Comparison of ENCODE assay signal across 11 cellular contexts in genomic region chr10:125093199-125093841, GRCh38.
DNase-seq lines count a peak whose midpoint lies in the region; ATAC-seq and TF ChIP-seq lines count a peak whose summit lies in the region.
"Had no signal": no experiment of that assay in that cellular context is flagged by ENCODE, and none has a peak within 500 bp of the region (broad histone marks: within the 10 kb centered on the region; RNA-seq: fewer than 3 reads in every experiment).

No MANE protein-coding gene starts in this region.

- H3K4me1 Mint-ChIP-seq in HFFc6 (ENCODE audit: low read depth) = peaks cover 76% of the 10 kb centered on the region
- peaks cover 23% of the 10 kb centered on the region for H3K4me1 Mint-ChIP-seq in endodermal cell
- H3K4me1 Mint-ChIP-seq in activated naive CD8-positive, alpha-beta T cell treated with anti-CD3 and anti-CD28 coated beads, Interleukin-2, amount 50 U/mL, for 24 hours = peaks cover 5% of the 10 kb centered on the region

- CTCF ChIA-PET in HEK293T (lab: Yijun Ruan, JAX) = no interaction called here

- H3K4me3 Mint-ChIP-seq in HFFc6 = peak overlapping the region; percentile 75
- no peak overlapping the region for H3K4me3 Mint-ChIP-seq in endodermal cell
- H3K4me3 Mint-ChIP-seq in activated naive CD8-positive, alpha-beta T cell treated with anti-CD3 and anti-CD28 coated beads, Interleukin-2, amount 50 U/mL, for 24 hours = no peak overlapping the region

- ATAC-seq in lower lobe of right lung = peak; percentile 19 to 45
- no peak for ATAC-seq in activated naive CD8-positive, alpha-beta T cell treated with anti-CD3 and anti-CD28 coated beads, Interleukin-2, amount 50 U/mL, for 24 hours

- H3K27ac ChIP-seq in endodermal cell (ENCODE audit: low read depth, low read length) (no peak overlapping the region), lower lobe of right lung (peak overlapping the region; percentile 0), stomach smooth muscle (ENCODE audit: low read length) (peak overlapping the region; percentile 71)

- no peaks in the 10 kb centered on the region for H3K4me1 ChIP-seq in endodermal cell (ENCODE audit: control insufficient read depth, insufficient read depth, low read length)
- H3K4me1 ChIP-seq in lower lobe of right lung = peaks cover 50% of the 10 kb centered on the region
- peaks cover 58% of the 10 kb centered on the region for H3K4me1 ChIP-seq in stomach smooth muscle (ENCODE audit: control insufficient read depth, insufficient read depth, low read length)

- H3K27ac Mint-ChIP-seq in HFFc6 = peak overlapping the region; percentile 85
- peak overlapping the region; percentile 11 for H3K27ac Mint-ChIP-seq in endodermal cell
- no peak overlapping the region for H3K27ac Mint-ChIP-seq in activated naive CD8-positive, alpha-beta T cell treated with anti-CD3 and anti-CD28 coated beads, Interleukin-2, amount 50 U/mL, for 24 hours

- no peak overlapping the region for H3K4me3 ChIP-seq in endodermal cell (ENCODE audit: low read length)
- no peak overlapping the region for H3K4me3 ChIP-seq in lower lobe of right lung
- H3K4me3 ChIP-seq in stomach smooth muscle (ENCODE audit: low read length in 2 of 2) = peak overlapping the region in 1 of 2 donors; percentile 22

- H3K36me3 Mint-ChIP-seq in HFFc6 (ENCODE audit: low read depth) = peaks cover 27% of the 10 kb centered on the region; the same call in 1 of the 2 replicates
- H3K36me3 Mint-ChIP-seq in endodermal cell (ENCODE audit: low read depth) = peaks cover 19% of the 10 kb centered on the region
- H3K36me3 Mint-ChIP-seq in activated naive CD8-positive, alpha-beta T cell treated with anti-CD3 and anti-CD28 coated beads, Interleukin-2, amount 50 U/mL, for 24 hours (ENCODE audit: low read depth) = no peaks in the 10 kb centered on the region

- POLR2A ChIA-PET in HEK293T (lab: Yijun Ruan, JAX) = no interaction called here

- intact Hi-C loops in lower lobe of right lung (cut with DNase I) = no loop called here

- no peaks in the 10 kb centered on the region for H3K9me3 Mint-ChIP-seq in HFFc6
- H3K9me3 Mint-ChIP-seq in endodermal cell = no peaks in the 10 kb centered on the region
- no peaks in the 10 kb centered on the region for H3K9me3 Mint-ChIP-seq in activated naive CD8-positive, alpha-beta T cell treated with anti-CD3 and anti-CD28 coated beads, Interleukin-2, amount 50 U/mL, for 24 hours

- TF ChIP-seq CTCF in HFFc6 (IDR thresholded peaks at IDR 0.05) (no peak), endodermal cell (conservative IDR thresholded peaks at IDR 0.05) (no peak), lower lobe of right lung (IDR thresholded peaks at IDR 0.05) (no peak)

- no peaks in the 10 kb centered on the region for H3K27me3 Mint-ChIP-seq in HFFc6 (ENCODE audit: insufficient read depth)
- no peaks in the 10 kb centered on the region for H3K27me3 Mint-ChIP-seq in endodermal cell (ENCODE audit: insufficient read depth)
- no peaks in the 10 kb centered on the region for H3K27me3 Mint-ChIP-seq in activated naive CD8-positive, alpha-beta T cell treated with anti-CD3 and anti-CD28 coated beads, Interleukin-2, amount 50 U/mL, for 24 hours

- WGBS in endodermal cell (ENCODE audit: insufficient coverage in 1 of 2, insufficient read length in 1 of 2), 2 experiments = 93% methylated on average over 13 to 15 of the region's 15 CpGs

- no peak overlapping the region for H3K9ac ChIP-seq in endodermal cell (ENCODE audit: extremely low read depth, low read length, poor library complexity, severe bottlenecking)
- peak overlapping the region in 1 of 2 donors; percentile 10 for H3K9ac ChIP-seq in stomach smooth muscle (ENCODE audit: low read length in 2 of 2)

- H3K27me3 ChIP-seq in endodermal cell (ENCODE audit: control insufficient read depth, insufficient read depth, low read length, poor library complexity, severe bottlenecking) (no peaks in the 10 kb centered on the region), lower lobe of right lung (ENCODE audit: low read depth) (no peaks in the 10 kb centered on the region), stomach smooth muscle (ENCODE audit: control insufficient read depth in 1 of 2, insufficient read depth in 2 of 2, low read length in 2 of 2) (no peaks in the 10 kb centered on the region)

- peaks cover 3% of the 10 kb centered on the region for H3K36me3 ChIP-seq in endodermal cell (ENCODE audit: control insufficient read depth, insufficient read depth, low read length)
- H3K36me3 ChIP-seq in lower lobe of right lung = peaks cover 2% of the 10 kb centered on the region
- peaks cover 0 to 2% of the 10 kb centered on the region in 2 donors for H3K36me3 ChIP-seq in stomach smooth muscle (ENCODE audit: control insufficient read depth in 2 of 2, insufficient read depth in 2 of 2, low read length in 2 of 2)

- DNase-seq in HFFc6 (peak; percentile 26), endodermal cell (no peak), lower lobe of right lung (peak; percentile 24), NCI-H69 (lab: John Stamatoyannopoulos, UW) (no peak), KG1 (lab: John Stamatoyannopoulos, UW) (no peak), HEK293T (ENCODE audit: extremely low spot score) (no peak)
- no peak for DNase-seq in activated naive CD8-positive, alpha-beta T cell treated with anti-CD3 and anti-CD28 coated beads, Interleukin-2, amount 50 U/mL, for 24 hours
- DNase-seq: activated CD4-positive, alpha-beta T cell treated with anti-CD3 and anti-CD28 coated beads, Interleukin-2, amount 50 U/mL, for 4 hours; DMS79 treated with DMSO at 0.1 percent for 48 hours; kidney glomerular epithelial cell had no signal

- H3K9me3 ChIP-seq in endodermal cell (ENCODE audit: control insufficient read depth, low read length) = no peaks in the 10 kb centered on the region
- H3K9me3 ChIP-seq in lower lobe of right lung = no peaks in the 10 kb centered on the region
- H3K9me3 ChIP-seq in stomach smooth muscle (ENCODE audit: control insufficient read depth in 2 of 2, low read length in 2 of 2) = no peaks in the 10 kb centered on the region

TF ChIP-seq in HEK293T, 16 proteins besides CTCF, POLR2A, EP300 and RAD21:
- TF ChIP-seq L3MBTL2 (conservative IDR thresholded peaks at IDR 0.05) (no peak), CTBP1 (IDR thresholded peaks at IDR 0.05; ENCODE audit: borderline replicate concordance) (no peak), ZNF384 (IDR thresholded peaks at IDR 0.05) (no peak), FOXA1 (IDR thresholded peaks at IDR 0.05) (no peak), FOXM1 (IDR thresholded peaks at IDR 0.05; ENCODE audit: borderline replicate concordance) (no peak), BHLHE40 (IDR thresholded peaks at IDR 0.05; ENCODE audit: borderline replicate concordance) (no peak), HDGF (IDR thresholded peaks at IDR 0.05; ENCODE audit: borderline replicate concordance) (no peak), FOXK2 (IDR thresholded peaks at IDR 0.05) (no peak), SUZ12 (IDR thresholded peaks at IDR 0.05) (no peak), NFRKB (IDR thresholded peaks at IDR 0.05) (no peak), ELF4 (IDR thresholded peaks at IDR 0.05) (no peak)
TF ChIP-seq in HEK293T: peak in this region for 0.

Comparison
In these comparisons a context has a peak if more than half of its experiments do, and no peak if none do; other contexts are left out.
1. DNase-seq: peak in HFFc6 (single experiment) and lower lobe of right lung (single experiment); none in endodermal cell (single experiment), NCI-H69 (single experiment), KG1 (single experiment), activated naive CD8-positive, alpha-beta T cell treated with anti-CD3 and anti-CD28 coated beads, Interleukin-2, amount 50 U/mL, for 24 hours (single experiment) and HEK293T (single experiment).